13 cellular contexts compared by ENCODE assay signal in the genomic region with DNA sequence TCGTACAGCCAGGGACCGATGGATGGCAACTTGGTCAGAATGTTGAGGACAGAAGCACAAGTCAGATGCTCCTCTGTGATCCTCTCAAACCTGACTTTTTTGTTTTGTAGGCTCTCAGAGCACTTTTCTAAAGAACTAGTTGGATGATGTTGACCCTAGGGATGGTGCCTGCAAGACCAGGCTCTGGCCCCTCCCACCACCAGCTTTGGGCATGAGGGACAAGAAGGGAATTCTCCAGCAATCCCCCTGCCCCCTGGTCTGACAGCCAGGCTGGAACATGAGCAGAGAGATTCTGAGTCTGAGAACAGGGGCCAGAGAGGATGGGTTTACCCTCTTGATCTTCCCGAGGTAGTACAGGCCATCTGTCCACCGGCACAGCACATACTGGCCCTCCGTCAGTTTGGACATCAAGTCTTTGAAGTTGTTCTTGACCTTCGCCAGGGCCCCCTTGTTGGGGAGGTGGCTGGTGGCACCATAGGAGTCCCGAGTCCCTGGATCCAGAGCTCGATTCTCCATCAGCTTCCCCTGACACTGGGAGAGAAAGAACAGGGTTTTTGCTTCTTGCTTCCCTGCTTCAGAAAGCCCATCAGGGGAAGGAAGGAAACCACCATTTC. TPM values are rescaled to one million over a fixed set of nuclear protein-coding genes. Genes with fewer than 3 reads are reported as not detected.
A peak's percentile ranks its signal among the peaks of the same experiment; 100 is the strongest.
DNase-seq lines count a peak whose midpoint lies in the region; FAIRE-seq and TF ChIP-seq lines count a peak whose summit lies in the region.
"Had no signal": no experiment of that assay in that cellular context is flagged by ENCODE, and none has a peak within 500 bp of the region (broad histone marks: within the 10 kb centered on the region; RNA-seq: fewer than 3 reads in every experiment).

No MANE protein-coding gene starts in this region.

- H3F3A ChIP-seq in OCI-LY1 (ENCODE audit: insufficient read depth, low read length): peaks cover 6% of the 10 kb centered on the region; the same call in 1 of the 2 replicates

- H3K4me1 Mint-ChIP-seq in activated T-cell treated with anti-CD3 and anti-CD28 coated beads, Interleukin-2, amount 50 U/mL, for 24 hours (ENCODE audit: low read depth): peaks cover 76% of the 10 kb centered on the region

- intact Hi-C loops in ascending aorta (cut with DNase I): no loop called here
- intact Hi-C loops in spleen (cut with DNase I; ENCODE audit: low total_unique reads): loop anchor here (5.0 kb wide), 1 partner anchor 63 kb away; no protein-coding TSS in a partner anchor

- no peaks in the 10 kb centered on the region for H3K79me2 ChIP-seq in OCI-LY1 (ENCODE audit: insufficient read depth, low read length)

- FAIRE-seq in GM12891 (lab: Jason Lieb, UNC): no peak

- no peaks in the 10 kb centered on the region for H3K9me2 ChIP-seq in OCI-LY1 (ENCODE audit: low read depth, low read length)

- H3K27me3 Mint-ChIP-seq in activated T-cell treated with anti-CD3 and anti-CD28 coated beads, Interleukin-2, amount 50 U/mL, for 24 hours: no peaks in the 10 kb centered on the region

- TF ChIP-seq POLR2A in spleen (IDR thresholded peaks at IDR 0.05) (no peak), GM12891 (IDR thresholded peaks at IDR 0.05; ENCODE audit: low read depth, low read length) (no peak)

- H3K27me3 ChIP-seq in OCI-LY1 (ENCODE audit: insufficient read depth, low read length) (no peaks in the 10 kb centered on the region), ascending aorta (no peaks in the 10 kb centered on the region), spleen (replicated peaks in 1 of 7) (no peaks in the 10 kb centered on the region)

- H3K27ac ChIP-seq in OCI-LY1 (ENCODE audit: low read depth, low read length, poor library complexity, severe bottlenecking) (peak overlapping the region; percentile 97), ascending aorta (peak overlapping the region; percentile 96 to 99), spleen (peak overlapping the region in 6 of 8 donors; percentile 89 to 98 (median 94))
- H3K27ac ChIP-seq: GM23248 had no signal

- H4K20me1 ChIP-seq in OCI-LY1 (ENCODE audit: insufficient read depth, low read length): no peaks in the 10 kb centered on the region

- H3K36me3 ChIP-seq in OCI-LY1 (ENCODE audit: insufficient read depth, low read length): peaks cover 50% of the 10 kb centered on the region; the same call in 1 of the 2 replicates
- peaks cover 17 to 22% of the 10 kb centered on the region in 2 donors for H3K36me3 ChIP-seq in ascending aorta
- peaks cover 0 to 49% (median 16%) of the 10 kb centered on the region in 6 donors for H3K36me3 ChIP-seq in spleen

- peaks cover 74% of the 10 kb centered on the region for H3K36me3 Mint-ChIP-seq in activated T-cell treated with anti-CD3 and anti-CD28 coated beads, Interleukin-2, amount 50 U/mL, for 24 hours (ENCODE audit: low read depth)

- H3K4me2 ChIP-seq in OCI-LY1 (ENCODE audit: low read length): no peak overlapping the region

- WGBS in spleen, 5 donors: 87 to 95% (median 93%) methylated on average over 5 to 8 of the region's 8 CpGs

- no peaks in the 10 kb centered on the region for H3K9me3 Mint-ChIP-seq in activated T-cell treated with anti-CD3 and anti-CD28 coated beads, Interleukin-2, amount 50 U/mL, for 24 hours
- H3K9me3 Mint-ChIP-seq: mesothelial cell of epicardium had no signal

- H3K9me3 ChIP-seq in OCI-LY1 (ENCODE audit: low read length) (no peaks in the 10 kb centered on the region), ascending aorta (no peaks in the 10 kb centered on the region), spleen (no peaks in the 10 kb centered on the region)

- DNase-seq in activated T-cell treated with anti-CD3 and anti-CD28 coated beads, Interleukin-2, amount 50 U/mL, for 24 hours: no peak
- DNase-seq in activated T-cell treated with anti-CD3 and anti-CD28 coated beads for 4 hours (no peak), ascending aorta (ENCODE audit: low spot score in 2 of 2) (no peak), spleen (peak; percentile 56), amygdala (lab: John Stamatoyannopoulos, UW) (no peak), activated gamma-delta T cell (lab: John Stamatoyannopoulos, UW) (no peak), GM12891 (ENCODE audit: insufficient read length, low spot score) (no peak)
- DNase-seq: GM23248; posterior cingulate gyrus; stimulated activated CD8-positive, alpha-beta memory T cell treated with anti-CD3 and anti-CD28 coated beads, Interleukin-4, amount 100 ng/mL, for 48 hours had no signal

- peak overlapping the region; percentile 92 for H3K27ac Mint-ChIP-seq in activated T-cell treated with anti-CD3 and anti-CD28 coated beads, Interleukin-2, amount 50 U/mL, for 24 hours
- H3K27ac Mint-ChIP-seq: mesothelial cell of epicardium had no signal

- no peak overlapping the region for H3K9ac ChIP-seq in OCI-LY1 (ENCODE audit: low read length)
- H3K9ac ChIP-seq: GM23248 had no signal

- H2AFZ ChIP-seq in OCI-LY1 (ENCODE audit: low read length): no peak overlapping the region
- H2AFZ ChIP-seq: GM23248 had no signal

- no peak for TF ChIP-seq CTCF in OCI-LY1 (IDR thresholded peaks at IDR 0.05; ENCODE audit: low read length)
- no peak for TF ChIP-seq CTCF in ascending aorta (IDR thresholded peaks at IDR 0.05)
- no peak for TF ChIP-seq CTCF in spleen (IDR thresholded peaks at IDR 0.05 in 8 of 11, conservative IDR thresholded peaks at IDR 0.05 in 3 of 11)

- H3K4me3 Mint-ChIP-seq in activated T-cell treated with anti-CD3 and anti-CD28 coated beads, Interleukin-2, amount 50 U/mL, for 24 hours: peak overlapping the region; percentile 87
- H3K4me3 Mint-ChIP-seq: mesothelial cell of epicardium had no signal

- H3K4me3 ChIP-seq in OCI-LY1 (ENCODE audit: low read depth, low read length, poor library complexity, severe bottlenecking): no peak overlapping the region
- H3K4me3 ChIP-seq in ascending aorta: no peak overlapping the region
- H3K4me3 ChIP-seq in spleen: no peak overlapping the region
- H3K4me3 ChIP-seq: coronary artery, GM23248 had no signal

- H3K4me1 ChIP-seq in OCI-LY1 (ENCODE audit: insufficient read depth, low read length, severe bottlenecking) (peaks cover 45% of the 10 kb centered on the region), ascending aorta (peaks cover 4 to 17% of the 10 kb centered on the region in 2 donors), spleen (peaks cover 16 to 72% (median 41%) of the 10 kb centered on the region in 6 donors)

TF ChIP-seq in GM12891, 5 proteins besides CTCF, POLR2A, EP300 and RAD21:
- TF ChIP-seq POLR2AphosphoS5 (IDR thresholded peaks at IDR 0.05; ENCODE audit: low read depth, low read length): no peak
- no peak for TF ChIP-seq PAX5 (IDR thresholded peaks at IDR 0.05; ENCODE audit: insufficient read depth, low read length, severe bottlenecking)

RNA-seq across cellular contexts. Expression of gene PHF19, which starts 2.7 kb away (rescaled TPM):
- total RNA-seq in ascending aorta (33.0 TPM), spleen (10 to 100 TPM; 33.4 to 53.0 (median 40.5) TPM)
- polyA plus RNA-seq in spleen: 10 to 100 TPM; 12.6 to 29.4 (median 27.7) TPM
- 65.4 TPM for polyA plus RNA-seq in GM12891 (2012; ENCODE audit: low read depth, missing spikeins)

RNA-seq across cellular contexts. Expression of gene PSMD5, which starts 31.6 kb away (rescaled TPM):
- total RNA-seq in ascending aorta: 18.2 TPM
- total RNA-seq in spleen: 10 to 100 TPM; 26.1 to 41.4 (median 34.8) TPM
- polyA plus RNA-seq in spleen: 10 to 100 TPM in 2 of 3 donors, 1 to 10 TPM in 1; 8.9 to 14.0 (median 11.3) TPM
- polyA plus RNA-seq in GM12891 (2012; ENCODE audit: low read depth, missing spikeins): 12.0 TPM

RNA-seq across cellular contexts. Expression of gene TRAF1, which starts 52.3 kb away (rescaled TPM):
- 16.7 TPM for total RNA-seq in ascending aorta
- total RNA-seq in spleen: 10 to 100 TPM; 11.9 to 29.2 (median 22.4) TPM
- polyA plus RNA-seq in spleen: 10 to 100 TPM in 2 of 3 donors, 1 to 10 TPM in 1; 8.6 to 13.0 (median 10.2) TPM
- 107 TPM for polyA plus RNA-seq in GM12891 (2012; ENCODE audit: low read depth, missing spikeins)
